ENCODE assay signal across 1 cellular context in the genomic region with DNA sequence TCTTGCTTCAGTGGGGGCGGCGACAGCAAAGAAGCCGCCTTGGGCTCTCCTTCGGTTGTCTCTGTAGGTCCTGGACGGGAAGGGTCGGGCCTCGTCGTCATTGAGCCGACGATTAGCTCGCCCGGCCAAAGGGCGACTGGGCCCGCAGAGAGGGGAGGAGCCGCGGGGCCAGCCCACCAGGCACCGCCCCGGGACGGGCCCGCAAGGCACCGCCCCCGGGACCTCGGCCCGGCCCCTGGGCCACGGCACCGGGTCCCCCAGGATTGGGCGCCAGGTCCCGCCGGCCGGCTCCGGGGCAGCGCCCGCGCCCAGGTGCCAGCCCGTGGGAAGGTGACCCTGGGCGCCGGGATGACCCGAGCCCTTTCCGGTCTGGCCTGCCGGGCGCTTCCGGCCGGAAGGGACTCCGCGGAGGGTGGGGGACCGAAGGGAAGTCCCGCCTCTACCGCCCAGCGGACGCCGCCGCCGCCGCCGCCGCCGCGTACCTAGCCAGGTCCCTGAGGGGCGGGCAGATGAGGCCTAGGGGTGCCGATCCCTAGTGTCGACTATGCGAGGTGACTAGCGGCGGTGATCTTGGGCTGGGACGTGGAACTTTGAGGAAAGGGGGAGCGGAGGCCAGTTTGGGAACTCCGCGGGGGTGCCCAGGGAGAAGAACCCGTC.
TF ChIP-seq lines count a peak whose summit lies in the region.

A gene (minus strand): TSS at position 371 of the 657 bp plus-strand sequence. CDS start 524 bp downstream, outside the sequence.
A gene with protein sequence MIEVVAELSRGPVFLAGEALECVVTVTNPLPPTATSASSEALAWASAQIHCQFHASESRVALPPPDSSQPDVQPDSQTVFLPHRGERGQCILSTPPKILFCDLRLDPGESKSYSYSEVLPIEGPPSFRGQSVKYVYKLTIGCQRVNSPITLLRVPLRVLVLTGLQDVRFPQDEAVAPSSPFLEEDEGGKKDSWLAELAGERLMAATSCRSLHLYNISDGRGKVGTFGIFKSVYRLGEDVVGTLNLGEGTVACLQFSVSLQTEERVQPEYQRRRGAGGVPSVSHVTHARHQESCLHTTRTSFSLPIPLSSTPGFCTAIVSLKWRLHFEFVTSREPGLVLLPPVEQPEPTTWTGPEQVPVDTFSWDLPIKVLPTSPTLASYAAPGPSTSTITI (plus strand): TSS at position 430 of the 657 bp plus-strand sequence. CDS start 469 bp downstream, outside the sequence.

TF ChIP-seq in K562, 482 proteins besides CTCF, POLR2A, EP300 and RAD21 (continued from another document and continues in another):
- TF ChIP-seq FOS (IDR thresholded peaks at IDR 0.05; ENCODE audit: extremely low read depth, insufficient read length) (no peak), POU5F1 (IDR thresholded peaks at IDR 0.05; ENCODE audit: borderline replicate concordance, low read depth, low read length, partially characterized antibody) (no peak), ZFP36 (IDR thresholded peaks at IDR 0.05; ENCODE audit: low read depth, low read length, partially characterized antibody) (no peak), POLR2H (tag; IDR thresholded peaks at IDR 0.05; ENCODE audit: low read depth) (peak; percentile 48; the same call in 1 of the 2 replicates), ELF2 (CRISPR knock-in tag; IDR thresholded peaks at IDR 0.05) (peak; percentile 60; the same call in 1 of the 2 replicates), SIN3B (IDR thresholded peaks at IDR 0.05; ENCODE audit: low read depth) (peak; percentile 79), TGIF2 (CRISPR knock-in tag; IDR thresholded peaks at IDR 0.05) (no peak), MBD2 (IDR thresholded peaks at IDR 0.05; ENCODE audit: borderline replicate concordance, low read depth) (no peak), HMG20A (CRISPR knock-in tag; conservative IDR thresholded peaks at IDR 0.05) (no peak), TAF1 (IDR thresholded peaks at IDR 0.05; ENCODE audit: control insufficient read depth, extremely low read depth, insufficient read depth, low read length, severe bottlenecking) (peak; percentile 42), JUND (IDR thresholded peaks at IDR 0.05; ENCODE audit: borderline replicate concordance, low read depth, low read length) (no peak), JUND (tag; IDR thresholded peaks at IDR 0.05; ENCODE audit: borderline replicate concordance, low read depth, low read length) (no peak), RBBP5 (IDR thresholded peaks at IDR 0.05; ENCODE audit: borderline replicate concordance, insufficient read depth, low read length, poor library complexity, severe bottlenecking) (peak; percentile 99), RB1 (IDR thresholded peaks at IDR 0.05; ENCODE audit: low read depth) (0 out of 2 replicates have a peak, but pooled peaks have one; percentile 36), ZNF589 (CRISPR knock-in tag; IDR thresholded peaks at IDR 0.05; ENCODE audit: low read depth) (no peak), TFAM (CRISPR knock-in tag; conservative IDR thresholded peaks at IDR 0.05) (no peak), MXI1 (IDR thresholded peaks at IDR 0.05; ENCODE audit: low read depth, low read length) (no peak), SNRNP70 (optimal IDR thresholded peaks at IDR 0.05; ENCODE audit: low read depth, low read length) (no peak), WHSC1 (IDR thresholded peaks at IDR 0.05; ENCODE audit: low read length) (no peak), POLR2AphosphoS5 (IDR thresholded peaks at IDR 0.05; ENCODE audit: control insufficient read depth, insufficient read depth, low read depth, low read length) (peak; percentile 41; the same call in 1 of the 2 replicates), ZBTB8A (IDR thresholded peaks at IDR 0.05; ENCODE audit: partially characterized antibody) (no peak), SMARCE1 (IDR thresholded peaks at IDR 0.05) (no peak), SIN3A (IDR thresholded peaks at IDR 0.05; ENCODE audit: borderline replicate concordance in 2 of 2, control insufficient read depth in 1 of 2, low read depth in 2 of 2, low read length in 2 of 2) (peak in 1 of 2 experiments; percentile 27; a peak in 2 of 4 replicates), CBFA2T2 (conservative IDR thresholded peaks at IDR 0.05) (no peak), ZNF274 (IDR thresholded peaks at IDR 0.05; ENCODE audit: borderline replicate concordance, low read depth, low read length) (no peak)
- TF ChIP-seq, protein P1, sequence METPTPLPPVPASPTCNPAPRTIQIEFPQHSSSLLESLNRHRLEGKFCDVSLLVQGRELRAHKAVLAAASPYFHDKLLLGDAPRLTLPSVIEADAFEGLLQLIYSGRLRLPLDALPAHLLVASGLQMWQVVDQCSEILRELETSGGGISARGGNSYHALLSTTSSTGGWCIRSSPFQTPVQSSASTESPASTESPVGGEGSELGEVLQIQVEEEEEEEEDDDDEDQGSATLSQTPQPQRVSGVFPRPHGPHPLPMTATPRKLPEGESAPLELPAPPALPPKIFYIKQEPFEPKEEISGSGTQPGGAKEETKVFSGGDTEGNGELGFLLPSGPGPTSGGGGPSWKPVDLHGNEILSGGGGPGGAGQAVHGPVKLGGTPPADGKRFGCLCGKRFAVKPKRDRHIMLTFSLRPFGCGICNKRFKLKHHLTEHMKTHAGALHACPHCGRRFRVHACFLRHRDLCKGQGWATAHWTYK (CRISPR knock-in tag; IDR thresholded peaks at IDR 0.05), result no peak
- TF ChIP-seq, protein P2, sequence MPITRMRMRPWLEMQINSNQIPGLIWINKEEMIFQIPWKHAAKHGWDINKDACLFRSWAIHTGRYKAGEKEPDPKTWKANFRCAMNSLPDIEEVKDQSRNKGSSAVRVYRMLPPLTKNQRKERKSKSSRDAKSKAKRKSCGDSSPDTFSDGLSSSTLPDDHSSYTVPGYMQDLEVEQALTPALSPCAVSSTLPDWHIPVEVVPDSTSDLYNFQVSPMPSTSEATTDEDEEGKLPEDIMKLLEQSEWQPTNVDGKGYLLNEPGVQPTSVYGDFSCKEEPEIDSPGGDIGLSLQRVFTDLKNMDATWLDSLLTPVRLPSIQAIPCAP (CRISPR knock-in tag; IDR thresholded peaks at IDR 0.05; ENCODE audit: borderline replicate concordance), result no peak
- TF ChIP-seq, protein P3, sequence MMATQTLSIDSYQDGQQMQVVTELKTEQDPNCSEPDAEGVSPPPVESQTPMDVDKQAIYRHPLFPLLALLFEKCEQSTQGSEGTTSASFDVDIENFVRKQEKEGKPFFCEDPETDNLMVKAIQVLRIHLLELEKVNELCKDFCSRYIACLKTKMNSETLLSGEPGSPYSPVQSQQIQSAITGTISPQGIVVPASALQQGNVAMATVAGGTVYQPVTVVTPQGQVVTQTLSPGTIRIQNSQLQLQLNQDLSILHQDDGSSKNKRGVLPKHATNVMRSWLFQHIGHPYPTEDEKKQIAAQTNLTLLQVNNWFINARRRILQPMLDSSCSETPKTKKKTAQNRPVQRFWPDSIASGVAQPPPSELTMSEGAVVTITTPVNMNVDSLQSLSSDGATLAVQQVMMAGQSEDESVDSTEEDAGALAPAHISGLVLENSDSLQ (IDR thresholded peaks at IDR 0.05), result no peak
- TF ChIP-seq, protein P4, sequence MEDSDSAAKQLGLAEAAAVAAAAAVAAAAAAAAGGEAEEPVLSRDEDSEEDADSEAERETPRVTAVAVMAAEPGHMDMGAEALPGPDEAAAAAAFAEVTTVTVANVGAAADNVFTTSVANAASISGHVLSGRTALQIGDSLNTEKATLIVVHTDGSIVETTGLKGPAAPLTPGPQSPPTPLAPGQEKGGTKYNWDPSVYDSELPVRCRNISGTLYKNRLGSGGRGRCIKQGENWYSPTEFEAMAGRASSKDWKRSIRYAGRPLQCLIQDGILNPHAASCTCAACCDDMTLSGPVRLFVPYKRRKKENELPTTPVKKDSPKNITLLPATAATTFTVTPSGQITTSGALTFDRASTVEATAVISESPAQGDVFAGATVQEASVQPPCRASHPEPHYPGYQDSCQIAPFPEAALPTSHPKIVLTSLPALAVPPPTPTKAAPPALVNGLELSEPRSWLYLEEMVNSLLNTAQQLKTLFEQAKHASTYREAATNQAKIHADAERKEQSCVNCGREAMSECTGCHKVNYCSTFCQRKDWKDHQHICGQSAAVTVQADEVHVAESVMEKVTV (CRISPR knock-in tag; IDR thresholded peaks at IDR 0.05), result no peak
- TF ChIP-seq, protein P5, sequence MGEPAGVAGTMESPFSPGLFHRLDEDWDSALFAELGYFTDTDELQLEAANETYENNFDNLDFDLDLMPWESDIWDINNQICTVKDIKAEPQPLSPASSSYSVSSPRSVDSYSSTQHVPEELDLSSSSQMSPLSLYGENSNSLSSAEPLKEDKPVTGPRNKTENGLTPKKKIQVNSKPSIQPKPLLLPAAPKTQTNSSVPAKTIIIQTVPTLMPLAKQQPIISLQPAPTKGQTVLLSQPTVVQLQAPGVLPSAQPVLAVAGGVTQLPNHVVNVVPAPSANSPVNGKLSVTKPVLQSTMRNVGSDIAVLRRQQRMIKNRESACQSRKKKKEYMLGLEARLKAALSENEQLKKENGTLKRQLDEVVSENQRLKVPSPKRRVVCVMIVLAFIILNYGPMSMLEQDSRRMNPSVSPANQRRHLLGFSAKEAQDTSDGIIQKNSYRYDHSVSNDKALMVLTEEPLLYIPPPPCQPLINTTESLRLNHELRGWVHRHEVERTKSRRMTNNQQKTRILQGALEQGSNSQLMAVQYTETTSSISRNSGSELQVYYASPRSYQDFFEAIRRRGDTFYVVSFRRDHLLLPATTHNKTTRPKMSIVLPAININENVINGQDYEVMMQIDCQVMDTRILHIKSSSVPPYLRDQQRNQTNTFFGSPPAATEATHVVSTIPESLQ (CRISPR knock-in tag; IDR thresholded peaks at IDR 0.05), result no peak
- TF ChIP-seq, protein P6, sequence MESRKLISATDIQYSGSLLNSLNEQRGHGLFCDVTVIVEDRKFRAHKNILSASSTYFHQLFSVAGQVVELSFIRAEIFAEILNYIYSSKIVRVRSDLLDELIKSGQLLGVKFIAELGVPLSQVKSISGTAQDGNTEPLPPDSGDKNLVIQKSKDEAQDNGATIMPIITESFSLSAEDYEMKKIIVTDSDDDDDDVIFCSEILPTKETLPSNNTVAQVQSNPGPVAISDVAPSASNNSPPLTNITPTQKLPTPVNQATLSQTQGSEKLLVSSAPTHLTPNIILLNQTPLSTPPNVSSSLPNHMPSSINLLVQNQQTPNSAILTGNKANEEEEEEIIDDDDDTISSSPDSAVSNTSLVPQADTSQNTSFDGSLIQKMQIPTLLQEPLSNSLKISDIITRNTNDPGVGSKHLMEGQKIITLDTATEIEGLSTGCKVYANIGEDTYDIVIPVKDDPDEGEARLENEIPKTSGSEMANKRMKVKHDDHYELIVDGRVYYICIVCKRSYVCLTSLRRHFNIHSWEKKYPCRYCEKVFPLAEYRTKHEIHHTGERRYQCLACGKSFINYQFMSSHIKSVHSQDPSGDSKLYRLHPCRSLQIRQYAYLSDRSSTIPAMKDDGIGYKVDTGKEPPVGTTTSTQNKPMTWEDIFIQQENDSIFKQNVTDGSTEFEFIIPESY (CRISPR knock-in tag; IDR thresholded peaks at IDR 0.05), result no peak
- TF ChIP-seq, protein P7, sequence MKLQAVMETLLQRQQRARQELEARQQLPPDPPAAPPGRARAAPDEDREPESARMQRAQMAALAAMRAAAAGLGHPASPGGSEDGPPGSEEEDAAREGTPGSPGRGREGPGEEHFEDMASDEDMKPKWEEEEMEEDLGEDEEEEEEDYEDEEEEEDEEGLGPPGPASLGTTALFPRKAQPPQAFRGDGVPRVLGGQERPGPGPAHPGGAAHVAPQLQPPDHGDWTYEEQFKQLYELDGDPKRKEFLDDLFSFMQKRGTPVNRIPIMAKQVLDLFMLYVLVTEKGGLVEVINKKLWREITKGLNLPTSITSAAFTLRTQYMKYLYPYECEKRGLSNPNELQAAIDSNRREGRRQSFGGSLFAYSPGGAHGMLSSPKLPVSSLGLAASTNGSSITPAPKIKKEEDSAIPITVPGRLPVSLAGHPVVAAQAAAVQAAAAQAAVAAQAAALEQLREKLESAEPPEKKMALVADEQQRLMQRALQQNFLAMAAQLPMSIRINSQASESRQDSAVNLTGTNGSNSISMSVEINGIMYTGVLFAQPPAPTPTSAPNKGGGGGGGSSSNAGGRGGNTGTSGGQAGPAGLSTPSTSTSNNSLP (IDR thresholded peaks at IDR 0.05; ENCODE audit: borderline replicate concordance, low read depth, low read length), result no peak
- TF ChIP-seq, protein P8, sequence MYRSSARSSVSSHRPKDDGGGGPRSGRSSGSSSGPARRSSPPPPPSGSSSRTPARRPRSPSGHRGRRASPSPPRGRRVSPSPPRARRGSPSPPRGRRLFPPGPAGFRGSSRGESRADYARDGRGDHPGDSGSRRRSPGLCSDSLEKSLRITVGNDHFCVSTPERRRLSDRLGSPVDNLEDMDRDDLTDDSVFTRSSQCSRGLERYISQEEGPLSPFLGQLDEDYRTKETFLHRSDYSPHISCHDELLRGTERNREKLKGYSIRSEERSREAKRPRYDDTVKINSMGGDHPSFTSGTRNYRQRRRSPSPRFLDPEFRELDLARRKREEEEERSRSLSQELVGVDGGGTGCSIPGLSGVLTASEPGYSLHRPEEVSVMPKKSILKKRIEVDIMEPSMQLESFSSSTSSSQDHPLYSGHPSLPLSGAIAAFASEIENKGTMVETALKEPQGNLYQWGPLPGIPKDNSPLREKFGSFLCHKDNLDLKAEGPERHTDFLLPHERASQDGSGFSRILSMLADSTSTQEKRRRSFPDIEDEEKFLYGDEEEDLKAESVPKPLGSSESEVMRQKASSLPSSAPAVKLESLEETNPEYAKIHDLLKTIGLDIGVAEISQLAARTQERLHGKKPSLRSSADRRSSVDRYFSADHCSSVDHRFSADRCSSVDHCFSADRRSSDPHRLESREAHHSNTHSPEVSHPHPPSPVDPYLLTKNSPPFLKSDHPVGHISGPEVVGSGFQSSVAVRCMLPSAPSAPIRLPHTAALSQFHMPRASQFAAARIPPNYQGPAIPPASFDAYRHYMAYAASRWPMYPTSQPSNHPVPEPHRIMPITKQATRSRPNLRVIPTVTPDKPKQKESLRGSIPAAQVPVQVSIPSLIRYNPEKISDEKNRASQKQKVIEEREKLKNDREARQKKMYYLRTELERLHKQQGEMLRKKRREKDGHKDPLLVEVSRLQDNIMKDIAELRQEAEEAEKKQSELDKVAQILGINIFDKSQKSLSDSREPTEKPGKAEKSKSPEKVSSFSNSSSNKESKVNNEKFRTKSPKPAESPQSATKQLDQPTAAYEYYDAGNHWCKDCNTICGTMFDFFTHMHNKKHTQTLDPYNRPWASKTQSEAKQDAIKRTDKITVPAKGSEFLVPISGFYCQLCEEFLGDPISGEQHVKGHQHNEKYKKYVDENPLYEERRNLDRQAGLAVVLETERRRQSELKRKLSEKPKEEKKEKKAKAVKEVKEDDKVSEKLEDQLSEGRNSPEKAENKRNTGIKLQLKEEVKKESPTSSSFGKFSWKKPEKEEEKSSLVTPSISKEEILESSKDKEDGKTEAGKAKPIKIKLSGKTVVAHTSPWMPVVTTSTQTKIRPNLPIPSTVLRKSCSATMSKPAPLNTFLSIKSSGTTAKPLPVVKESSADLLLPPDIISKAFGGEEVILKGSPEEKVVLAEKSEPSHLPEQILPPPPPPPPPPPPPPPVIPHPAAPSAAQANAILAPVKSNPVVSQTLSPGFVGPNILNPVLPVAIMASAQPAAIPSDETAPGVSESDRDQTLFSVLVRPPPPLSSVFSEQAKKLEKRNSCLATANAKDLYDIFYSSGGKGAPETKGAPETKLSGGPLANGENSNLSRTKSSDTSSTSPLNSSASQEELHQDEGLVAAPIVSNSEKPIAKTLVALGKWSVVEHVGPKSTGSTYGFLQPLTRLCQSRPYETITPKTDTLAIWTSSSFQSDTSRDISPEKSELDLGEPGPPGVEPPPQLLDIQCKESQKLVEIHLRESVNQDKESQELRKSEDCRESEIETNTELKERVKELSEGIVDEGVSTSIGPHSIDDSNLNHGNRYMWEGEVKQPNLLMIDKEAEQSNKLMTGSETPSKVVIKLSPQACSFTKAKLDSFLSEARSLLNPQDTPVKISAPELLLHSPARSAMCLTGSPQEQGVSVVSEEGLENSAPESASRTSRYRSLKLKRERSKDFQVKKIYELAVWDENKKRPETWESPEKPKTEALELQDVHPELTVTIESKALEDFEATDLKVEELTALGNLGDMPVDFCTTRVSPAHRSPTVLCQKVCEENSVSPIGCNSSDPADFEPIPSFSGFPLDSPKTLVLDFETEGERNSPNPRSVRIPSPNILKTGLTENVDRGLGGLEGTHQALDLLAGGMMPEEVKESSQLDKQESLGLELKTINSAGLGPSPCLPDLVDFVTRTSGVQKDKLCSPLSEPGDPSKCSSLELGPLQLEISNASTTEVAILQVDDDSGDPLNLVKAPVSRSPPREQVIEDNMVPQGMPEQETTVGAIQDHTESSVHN (IDR thresholded peaks at IDR 0.05; ENCODE audit: borderline replicate concordance in 1 of 2, low read depth in 1 of 2), result no peak
